28 cellular contexts compared by ENCODE assay signal in genomic region chr12:29270001-29270400, GRCh38.
"Had no signal": no experiment of that assay in that cellular context is flagged by ENCODE, and none has a peak within 500 bp of the region (broad histone marks: within the 10 kb centered on the region; RNA-seq: fewer than 3 reads in every experiment).

No MANE protein-coding gene starts in this region.

- H3K9me3 ChIP-seq: gastrocnemius medialis, lower lobe of right lung, mucosa of descending colon, prostate gland, thoracic aorta, upper lobe of right lung, uterus had no signal

- ATAC-seq: esophagus mucosa; gastrocnemius medialis; heart right ventricle; left ventricle myocardium superior; lower lobe of right lung; mucosa of descending colon; natural killer cell treated with Interleukin-12 subunit alpha and Interleukin-12 subunit beta and Interleukin-15 and Interleukin-18, amount 100 ng/mL, for 72 hours; right cardiac atrium; stimulated activated naive CD8-positive, alpha-beta T cell treated with anti-CD3 and anti-CD28 coated beads, Interleukin-15, Interleukin-2, amounts not matched to agents 100 U/mL and 50 U/mL, for 24 hours; upper lobe of right lung had no signal

- H3K4me3 Mint-ChIP-seq: endodermal cell; immature natural killer cell; mesothelial cell of epicardium; naive B cell; natural killer cell treated with Interleukin-12 subunit alpha and Interleukin-12 subunit beta and Interleukin-15 and Interleukin-18, amount 100 ng/mL, for 72 hours; stimulated activated memory B cell treated with anti-CD40 and anti-IgM and Interleukin-4, amounts not matched to agents 10 μg/mL and 1 μg/mL and 100 μg/mL, for 72 hours had no signal

- H3K4me1 Mint-ChIP-seq: immature natural killer cell; naive B cell; stimulated activated memory B cell treated with anti-CD40 and anti-IgM and Interleukin-4, amounts not matched to agents 10 μg/mL and 1 μg/mL and 100 μg/mL, for 72 hours had no signal

- H3K4me3 ChIP-seq: dorsolateral prefrontal cortex, gastrocnemius medialis, heart right ventricle, lower lobe of right lung, mucosa of descending colon, prostate gland, sigmoid colon, spleen, thoracic aorta, tibial nerve, upper lobe of right lung, uterus had no signal

- H3K36me3 ChIP-seq: gastrocnemius medialis, lower lobe of right lung, prostate gland, sigmoid colon, thoracic aorta, upper lobe of right lung, uterus had no signal

- H3K4me1 ChIP-seq: gastrocnemius medialis, heart right ventricle, lower lobe of right lung, prostate gland, sigmoid colon, spleen, tibial nerve, upper lobe of right lung, uterus had no signal

- H3K27me3 ChIP-seq: dorsolateral prefrontal cortex, gastrocnemius medialis, heart right ventricle, sigmoid colon, spleen, tibial nerve, upper lobe of right lung, uterus had no signal

- H3K27me3 Mint-ChIP-seq: naive B cell; natural killer cell treated with Interleukin-12 subunit alpha and Interleukin-12 subunit beta and Interleukin-15 and Interleukin-18, amount 100 ng/mL, for 72 hours; stimulated activated memory B cell treated with anti-CD40 and anti-IgM and Interleukin-4, amounts not matched to agents 10 μg/mL and 1 μg/mL and 100 μg/mL, for 72 hours had no signal

- DNase-seq: dorsolateral prefrontal cortex; effector CD4-positive, alpha-beta T cell; endodermal cell; foreskin fibroblast; gastrocnemius medialis; heart right ventricle; hippocampal formation; immature natural killer cell; left ventricle myocardium superior; lower lobe of right lung; mucosa of descending colon; naive B cell; nucleus accumbens; right cardiac atrium; sigmoid colon; spleen; stimulated activated CD4-positive, alpha-beta T cell treated with anti-CD3 and anti-CD28 coated beads, Interleukin-4, amount 100 ng/mL, for 4 hours; stimulated activated naive CD8-positive, alpha-beta T cell treated with anti-CD3 and anti-CD28 coated beads, Interleukin-15, Interleukin-2, amounts not matched to agents 100 U/mL and 50 U/mL, for 24 hours; upper lobe of right lung; uterus had no signal

- H3K36me3 Mint-ChIP-seq: immature natural killer cell; mesothelial cell of epicardium; naive B cell; natural killer cell treated with Interleukin-12 subunit alpha and Interleukin-12 subunit beta and Interleukin-15 and Interleukin-18, amount 100 ng/mL, for 72 hours; stimulated activated memory B cell treated with anti-CD40 and anti-IgM and Interleukin-4, amounts not matched to agents 10 μg/mL and 1 μg/mL and 100 μg/mL, for 72 hours had no signal

- H3K9me3 Mint-ChIP-seq: immature natural killer cell; natural killer cell treated with Interleukin-12 subunit alpha and Interleukin-12 subunit beta and Interleukin-15 and Interleukin-18, amount 100 ng/mL, for 72 hours; stimulated activated memory B cell treated with anti-CD40 and anti-IgM and Interleukin-4, amounts not matched to agents 10 μg/mL and 1 μg/mL and 100 μg/mL, for 72 hours had no signal

- H3K27ac Mint-ChIP-seq: endodermal cell; immature natural killer cell; mesothelial cell of epicardium; natural killer cell treated with Interleukin-12 subunit alpha and Interleukin-12 subunit beta and Interleukin-15 and Interleukin-18, amount 100 ng/mL, for 72 hours; stimulated activated memory B cell treated with anti-CD40 and anti-IgM and Interleukin-4, amounts not matched to agents 10 μg/mL and 1 μg/mL and 100 μg/mL, for 72 hours had no signal

- H3K27ac ChIP-seq: dorsolateral prefrontal cortex, epithelial cell of prostate, gastrocnemius medialis, heart right ventricle, lower lobe of right lung, prostate gland, sigmoid colon, spleen, thoracic aorta, tibial nerve, upper lobe of right lung, uterus had no signal
